22 cellular contexts compared by ENCODE assay signal in genomic region chr22:44892803-44893730, GRCh38.
"Had no signal": no experiment of that assay in that cellular context is flagged by ENCODE, and none has a peak within 500 bp of the region (broad histone marks: within the 10 kb centered on the region; RNA-seq: fewer than 3 reads in every experiment).

No MANE protein-coding gene starts in this region.

- H3K9me3 ChIP-seq: adrenal gland, breast epithelium, esophagus muscularis mucosa, tibial artery had no signal

- H3K4me3 ChIP-seq: adrenal gland, breast epithelium, esophagus muscularis mucosa, heart right ventricle, tibial artery had no signal

- H3K27ac Mint-ChIP-seq: activated CD4-positive, alpha-beta memory T cell treated with anti-CD3 and anti-CD28 coated beads, Interleukin-2, amount 10 ng/mL, durations not matched to agents 7 days and 5 days; activated CD8-positive, alpha-beta memory T cell treated with anti-CD3 and anti-CD28 coated beads, Interleukin-2, amount 10 ng/mL, durations not matched to agents 7 days and 5 days; natural killer cell; T-cell; WTC11 had no signal

- FAIRE-seq: astrocyte, endothelial cell of umbilical vein had no signal

- H3K4me1 Mint-ChIP-seq: activated CD4-positive, alpha-beta memory T cell treated with anti-CD3 and anti-CD28 coated beads, Interleukin-2, amount 10 ng/mL, durations not matched to agents 7 days and 5 days; activated CD8-positive, alpha-beta memory T cell treated with anti-CD3 and anti-CD28 coated beads, Interleukin-2, amount 10 ng/mL, durations not matched to agents 7 days and 5 days; natural killer cell; T-cell had no signal

- H3K27me3 Mint-ChIP-seq: activated CD4-positive, alpha-beta memory T cell treated with anti-CD3 and anti-CD28 coated beads, Interleukin-2, amount 10 ng/mL, durations not matched to agents 7 days and 5 days; activated CD8-positive, alpha-beta memory T cell treated with anti-CD3 and anti-CD28 coated beads, Interleukin-2, amount 10 ng/mL, durations not matched to agents 7 days and 5 days had no signal

- H3K4me1 ChIP-seq: adrenal gland, breast epithelium, esophagus muscularis mucosa, heart right ventricle, tibial artery had no signal

- DNase-seq: activated CD4-positive, alpha-beta memory T cell treated with anti-CD3 and anti-CD28 coated beads, Interleukin-2, amount 10 ng/mL, durations not matched to agents 7 days and 5 days; activated CD4-positive, alpha-beta T cell treated with anti-CD3 and anti-CD28 coated beads for 48 hours; activated CD8-positive, alpha-beta memory T cell treated with anti-CD3 and anti-CD28 coated beads, Interleukin-2, amount 10 ng/mL, durations not matched to agents 7 days and 5 days; activated effector memory CD4-positive, alpha-beta T cell treated with Interleukin-2 at 50 U/mL for 16 hours; activated naive CD4-positive, alpha-beta T cell treated with anti-CD3 and anti-CD28 coated beads, Interleukin-2, amount 50 U/mL, for 16 hours; activated T-cell treated with anti-CD3 and anti-CD28 coated beads, Interleukin-2, amount 50 U/mL, for 4 hours; adrenal gland; cerebellar nuclear complex; effector CD8-positive, alpha-beta T cell; heart right ventricle; natural killer cell; nucleus accumbens; retina; stimulated activated naive CD4-positive, alpha-beta T cell; T-cell; tibial artery had no signal

- H3K9me3 Mint-ChIP-seq: activated CD4-positive, alpha-beta memory T cell treated with anti-CD3 and anti-CD28 coated beads, Interleukin-2, amount 10 ng/mL, durations not matched to agents 7 days and 5 days; activated T-cell treated with anti-CD3 and anti-CD28 coated beads, Interleukin-2, amount 50 U/mL, for 4 hours; natural killer cell; T-cell; WTC11 had no signal

- H3K36me3 Mint-ChIP-seq: activated CD8-positive, alpha-beta memory T cell treated with anti-CD3 and anti-CD28 coated beads, Interleukin-2, amount 10 ng/mL, durations not matched to agents 7 days and 5 days; natural killer cell; T-cell had no signal

- H3K36me3 ChIP-seq: adrenal gland, breast epithelium, heart right ventricle, tibial artery had no signal

- ATAC-seq: activated CD8-positive, alpha-beta memory T cell treated with anti-CD3 and anti-CD28 coated beads, Interleukin-2, amount 10 ng/mL, durations not matched to agents 7 days and 5 days; activated T-cell treated with anti-CD3 and anti-CD28 coated beads, Interleukin-2, amount 50 U/mL, for 4 hours; heart right ventricle; SK-N-SH treated with all-trans-retinoic acid at 6 μM for 48 hours; T-cell; WTC11 had no signal

- H3K27ac ChIP-seq: adrenal gland, breast epithelium, esophagus muscularis mucosa, heart right ventricle, tibial artery had no signal

- H3K27me3 ChIP-seq: adrenal gland, breast epithelium, esophagus muscularis mucosa had no signal

- H3K4me3 Mint-ChIP-seq: activated CD4-positive, alpha-beta memory T cell treated with anti-CD3 and anti-CD28 coated beads, Interleukin-2, amount 10 ng/mL, durations not matched to agents 7 days and 5 days; activated CD8-positive, alpha-beta memory T cell treated with anti-CD3 and anti-CD28 coated beads, Interleukin-2, amount 10 ng/mL, durations not matched to agents 7 days and 5 days; activated T-cell treated with anti-CD3 and anti-CD28 coated beads, Interleukin-2, amount 50 U/mL, for 4 hours; natural killer cell; T-cell; WTC11 had no signal
